In the genomic region with DNA sequence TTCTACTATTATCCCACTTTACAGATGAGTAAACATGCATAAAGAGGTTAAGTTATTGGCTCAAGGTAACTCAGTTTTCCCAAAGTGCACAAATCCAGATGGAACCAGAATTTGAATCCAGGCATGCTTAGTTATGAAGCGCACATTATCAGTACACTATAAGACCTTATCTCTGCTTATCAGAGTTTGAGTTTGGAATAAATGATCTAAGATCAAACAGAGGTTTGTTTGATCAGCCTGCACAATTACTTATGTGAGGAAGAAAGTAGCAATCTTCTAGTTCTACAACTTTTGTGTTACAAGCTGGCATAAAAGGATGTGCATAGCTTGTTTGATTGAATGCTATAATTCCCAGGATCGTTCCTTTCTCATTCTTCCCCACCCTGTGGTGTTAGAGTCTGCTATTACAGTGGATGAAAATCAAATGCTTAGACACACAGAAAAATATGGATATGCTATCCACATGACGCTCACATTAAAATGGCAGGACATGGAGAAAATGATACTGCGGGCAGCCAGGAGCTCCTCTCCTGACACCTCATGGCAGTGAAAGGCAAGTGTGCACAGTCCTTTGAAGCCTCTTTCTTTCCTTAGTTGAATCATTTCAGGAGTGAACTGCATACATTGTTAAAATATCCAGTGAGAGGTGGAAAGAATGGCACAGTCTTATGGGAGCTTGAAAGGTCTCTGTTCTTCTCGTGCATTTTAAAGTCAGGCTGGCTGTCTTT, we compare ENCODE assay signal across 21 cellular contexts. TPM values are rescaled to one million over a fixed set of nuclear protein-coding genes. Genes with fewer than 3 reads are reported as not detected.
"Had no signal": no experiment of that assay in that cellular context is flagged by ENCODE, and none has a peak within 500 bp of the region (broad histone marks: within the 10 kb centered on the region; RNA-seq: fewer than 3 reads in every experiment).

No MANE protein-coding gene starts in this region.

- H3K27ac Mint-ChIP-seq: activated B cell treated with CpG ODN at 0.5 μM for 24 hours; activated CD4-positive, alpha-beta memory T cell treated with anti-CD3 and anti-CD28 coated beads, Interleukin-2, amount 10 ng/mL, durations not matched to agents 7 days and 5 days; activated CD8-positive, alpha-beta memory T cell treated with anti-CD3 and anti-CD28 coated beads, Interleukin-2, amount 10 ng/mL, durations not matched to agents 7 days and 5 days; activated naive CD8-positive, alpha-beta T cell treated with anti-CD3 and anti-CD28 coated beads for 36 hours; mesothelial cell of epicardium; nephron progenitor cell; stimulated activated naive CD8-positive, alpha-beta T cell treated with anti-CD3 and anti-CD28 coated beads, Interleukin-15, amount 100 ng/mL, for 72 hours had no signal

- H3K27ac ChIP-seq: esophagus squamous epithelium, prostate gland, right lobe of liver had no signal

- H3K27me3 ChIP-seq: esophagus squamous epithelium, right lobe of liver had no signal

- ATAC-seq: activated CD8-positive, alpha-beta memory T cell treated with anti-CD3 and anti-CD28 coated beads, Interleukin-2, amount 10 ng/mL, durations not matched to agents 7 days and 5 days; right lobe of liver; stimulated activated naive CD8-positive, alpha-beta T cell treated with anti-CD3 and anti-CD28 coated beads, Interleukin-15, amount 100 ng/mL, for 72 hours had no signal

- H3K4me3 ChIP-seq: esophagus squamous epithelium, prostate gland, right lobe of liver had no signal

- DNase-seq: activated B cell treated with CpG ODN at 0.5 μM for 24 hours; activated CD4-positive, alpha-beta memory T cell treated with anti-CD3 and anti-CD28 coated beads, Interleukin-2, amount 10 ng/mL, durations not matched to agents 7 days and 5 days; activated CD4-positive, alpha-beta T cell treated with anti-CD3 and anti-CD28 coated beads for 4 hours; activated CD8-positive, alpha-beta memory T cell treated with anti-CD3 and anti-CD28 coated beads, Interleukin-2, amount 10 ng/mL, durations not matched to agents 7 days and 5 days; activated naive CD4-positive, alpha-beta T cell; activated naive CD8-positive, alpha-beta T cell treated with anti-CD3 and anti-CD28 coated beads for 36 hours; amniotic stem cell; dermis blood vessel endothelial cell; effector memory CD4-positive, alpha-beta T cell; esophagus squamous epithelium; hippocampal formation; islet precursor cell; nephron progenitor cell; right lobe of liver; small intestine; stimulated activated CD4-positive, alpha-beta T cell treated with anti-CD3 and anti-CD28 coated beads, Interleukin-15, amount 100 ng/mL, for 24 hours; stimulated activated CD4-positive, alpha-beta T cell treated with anti-CD3 and anti-CD28 coated beads, Interleukin-2, amount 100 ng/mL, for 48 hours; stimulated activated naive CD8-positive, alpha-beta T cell treated with anti-CD3 and anti-CD28 coated beads, Interleukin-15, amount 100 ng/mL, for 72 hours; trophoblast cell had no signal

- H3K4me1 ChIP-seq: esophagus squamous epithelium, prostate gland, right lobe of liver had no signal

- H3K4me1 Mint-ChIP-seq: activated B cell treated with CpG ODN at 0.5 μM for 24 hours; activated CD4-positive, alpha-beta memory T cell treated with anti-CD3 and anti-CD28 coated beads, Interleukin-2, amount 10 ng/mL, durations not matched to agents 7 days and 5 days; activated CD8-positive, alpha-beta memory T cell treated with anti-CD3 and anti-CD28 coated beads, Interleukin-2, amount 10 ng/mL, durations not matched to agents 7 days and 5 days; activated naive CD8-positive, alpha-beta T cell treated with anti-CD3 and anti-CD28 coated beads for 36 hours; nephron progenitor cell; stimulated activated naive CD8-positive, alpha-beta T cell treated with anti-CD3 and anti-CD28 coated beads, Interleukin-15, amount 100 ng/mL, for 72 hours had no signal

- H3K9me3 ChIP-seq: esophagus squamous epithelium, prostate gland, right lobe of liver had no signal

- H3K36me3 ChIP-seq: esophagus squamous epithelium, prostate gland, right lobe of liver had no signal

- H3K27me3 Mint-ChIP-seq: activated B cell treated with CpG ODN at 0.5 μM for 24 hours; activated CD4-positive, alpha-beta memory T cell treated with anti-CD3 and anti-CD28 coated beads, Interleukin-2, amount 10 ng/mL, durations not matched to agents 7 days and 5 days; activated CD8-positive, alpha-beta memory T cell treated with anti-CD3 and anti-CD28 coated beads, Interleukin-2, amount 10 ng/mL, durations not matched to agents 7 days and 5 days; activated naive CD8-positive, alpha-beta T cell treated with anti-CD3 and anti-CD28 coated beads for 36 hours; stimulated activated naive CD8-positive, alpha-beta T cell treated with anti-CD3 and anti-CD28 coated beads, Interleukin-15, amount 100 ng/mL, for 72 hours had no signal

- H3K9me3 Mint-ChIP-seq: activated B cell treated with CpG ODN at 0.5 μM for 24 hours; mesothelial cell of epicardium; nephron progenitor cell; stimulated activated naive CD8-positive, alpha-beta T cell treated with anti-CD3 and anti-CD28 coated beads, Interleukin-15, amount 100 ng/mL, for 72 hours had no signal

- H3K4me3 Mint-ChIP-seq: activated B cell treated with CpG ODN at 0.5 μM for 24 hours; activated CD4-positive, alpha-beta memory T cell treated with anti-CD3 and anti-CD28 coated beads, Interleukin-2, amount 10 ng/mL, durations not matched to agents 7 days and 5 days; activated CD8-positive, alpha-beta memory T cell treated with anti-CD3 and anti-CD28 coated beads, Interleukin-2, amount 10 ng/mL, durations not matched to agents 7 days and 5 days; activated naive CD8-positive, alpha-beta T cell treated with anti-CD3 and anti-CD28 coated beads for 36 hours; mesothelial cell of epicardium; nephron progenitor cell; stimulated activated naive CD8-positive, alpha-beta T cell treated with anti-CD3 and anti-CD28 coated beads, Interleukin-15, amount 100 ng/mL, for 72 hours had no signal

- H3K36me3 Mint-ChIP-seq: activated CD8-positive, alpha-beta memory T cell treated with anti-CD3 and anti-CD28 coated beads, Interleukin-2, amount 10 ng/mL, durations not matched to agents 7 days and 5 days; activated naive CD8-positive, alpha-beta T cell treated with anti-CD3 and anti-CD28 coated beads for 36 hours; mesothelial cell of epicardium had no signal

RNA-seq across cellular contexts. Expression of a gene that starts 24.0 kb away (rescaled TPM):
- total RNA-seq: activated B cell treated with CpG ODN at 0.5 μM for 24 hours; activated CD8-positive, alpha-beta memory T cell treated with anti-CD3 and anti-CD28 coated beads, Interleukin-2, amount 10 ng/mL, durations not matched to agents 7 days and 5 days had no signal
